In genomic region chr22:30198152-30198845, GRCh38 we compare ENCODE assay signal across 18 cellular contexts. TPM values are rescaled to one million over a fixed set of nuclear protein-coding genes. Genes with fewer than 3 reads are reported as not detected.
DNase-seq lines count a peak whose midpoint lies in the region; ATAC-seq and TF ChIP-seq lines count a peak whose summit lies in the region.
"Had no signal": no experiment of that assay in that cellular context is flagged by ENCODE, and none has a peak within 500 bp of the region (broad histone marks: within the 10 kb centered on the region; RNA-seq: fewer than 3 reads in every experiment).

No MANE protein-coding gene starts in this region.

- TF ChIP-seq CTCF in IMR-90 (conservative IDR thresholded peaks at IDR 0.05; ENCODE audit: low read depth, low read length) (no peak), natural killer cell (IDR thresholded peaks at IDR 0.05) (no peak), esophagus squamous epithelium (IDR thresholded peaks at IDR 0.05) (no peak)

- peak overlapping the region; percentile 88; the same call in 1 of the 2 replicates for H3K23ac ChIP-seq in IMR-90 (ENCODE audit: low read depth, low read length)

- H2BK5ac ChIP-seq in IMR-90 (ENCODE audit: low read depth, low read length, poor library complexity, severe bottlenecking) = peak overlapping the region; percentile 99

- peak overlapping the region; percentile 99 for H2BK120ac ChIP-seq in IMR-90 (ENCODE audit: low read depth, low read length)

- H3K9me3 ChIP-seq in IMR-90 (ENCODE audit: control insufficient read depth, insufficient read depth, low read length) (peaks cover 3% of the 10 kb centered on the region), esophagus squamous epithelium (no peaks in the 10 kb centered on the region)
- H3K9me3 ChIP-seq in CD4-positive, alpha-beta memory T cell (ENCODE audit: control insufficient read depth in 1 of 2, low read length in 2 of 2) = no peaks in the 10 kb centered on the region
- H3K9me3 ChIP-seq: psoas muscle, suprapubic skin had no signal

- peaks cover 25% of the 10 kb centered on the region for H3K36me3 Mint-ChIP-seq in activated naive CD8-positive, alpha-beta T cell treated with anti-CD3 and anti-CD28 coated beads, Interleukin-2, amount 10 ng/mL, durations not matched to agents 7 days and 5 days
- H3K36me3 Mint-ChIP-seq in natural killer cell = no peaks in the 10 kb centered on the region
- H3K36me3 Mint-ChIP-seq in CD4-positive, alpha-beta memory T cell = no peaks in the 10 kb centered on the region
- H3K36me3 Mint-ChIP-seq: CD8-positive, alpha-beta memory T cell; WTC11 had no signal

- peaks cover 52% of the 10 kb centered on the region for H3K4me1 Mint-ChIP-seq in activated naive CD8-positive, alpha-beta T cell treated with anti-CD3 and anti-CD28 coated beads, Interleukin-2, amount 10 ng/mL, durations not matched to agents 7 days and 5 days
- H3K4me1 Mint-ChIP-seq in natural killer cell = peaks cover 30 to 43% of the 10 kb centered on the region in 2 donors
- H3K4me1 Mint-ChIP-seq in CD4-positive, alpha-beta memory T cell = peaks cover 18 to 31% (median 26%) of the 10 kb centered on the region in 4 donors

- no peak overlapping the region for H2AFZ ChIP-seq in IMR-90 (replicated peaks; ENCODE audit: low read length, poor library complexity)

- H3K27ac ChIP-seq in IMR-90 (ENCODE audit: insufficient read depth, low read length) (peak overlapping the region; percentile 89), esophagus squamous epithelium (peak overlapping the region in 2 of 4 donors; percentile 82 to 90)
- H3K27ac ChIP-seq in CD4-positive, alpha-beta memory T cell (ENCODE audit: low read depth, low read length) = no peak overlapping the region
- H3K27ac ChIP-seq: KMS-11 had no signal

- H3K14ac ChIP-seq in IMR-90 (replicated peaks; ENCODE audit: low read depth, low read length) = peak overlapping the region; percentile 87

- H3K9ac ChIP-seq in IMR-90 (ENCODE audit: low read depth, low read length) = peak overlapping the region; percentile 13; the same call in 1 of the 2 replicates
- H3K9ac ChIP-seq: KMS-11 had no signal

- ATAC-seq in IMR-90 (ENCODE audit: low read depth) (no peak), natural killer cell (no peak)
- no peak for ATAC-seq in activated naive CD8-positive, alpha-beta T cell treated with anti-CD3 and anti-CD28 coated beads, Interleukin-2, amount 10 ng/mL, durations not matched to agents 7 days and 5 days (ENCODE audit: low read depth)
- no peak for ATAC-seq in activated CD4-positive, CD25-positive, alpha-beta regulatory T cell treated with anti-CD3 and anti-CD28 coated beads, Interleukin-2, amount 50 U/mL, for 24 hours
- ATAC-seq: activated T-cell treated with anti-CD3 and anti-CD28 coated beads, Interleukin-2, amount 50 U/mL, for 4 hours; GM12878; psoas muscle; WTC11 had no signal

- no peaks in the 10 kb centered on the region for H3K27me3 Mint-ChIP-seq in activated naive CD8-positive, alpha-beta T cell treated with anti-CD3 and anti-CD28 coated beads, Interleukin-2, amount 10 ng/mL, durations not matched to agents 7 days and 5 days
- no peaks in the 10 kb centered on the region for H3K27me3 Mint-ChIP-seq in natural killer cell (ENCODE audit: low read depth in 2 of 2)
- no peaks in the 10 kb centered on the region for H3K27me3 Mint-ChIP-seq in CD4-positive, alpha-beta memory T cell

- TF ChIP-seq POLR2A in IMR-90 (IDR thresholded peaks at IDR 0.05; ENCODE audit: low read depth, low read length) (peak; percentile 87), esophagus squamous epithelium (IDR thresholded peaks at IDR 0.05) (no peak)

- peaks cover 4% of the 10 kb centered on the region; the same call in 1 of the 2 replicates for H4K20me1 ChIP-seq in IMR-90 (ENCODE audit: insufficient read depth, low read length)

- peak overlapping the region; percentile 99 for H2AK5ac ChIP-seq in IMR-90 (ENCODE audit: low read depth, low read length)

- TF ChIP-seq RAD21 in IMR-90 (IDR thresholded peaks at IDR 0.05; ENCODE audit: low read length) = no peak

- 100% methylated on average over 1 of the region's 5 CpGs; no CpG with 5 or more reads in 1 of the 2 experiments for WGBS in IMR-90 (ENCODE audit: extremely low coverage in 2 of 2, insufficient read length in 1 of 2), 2 experiments
- 88 to 93% methylated on average over 5 of the region's 5 CpGs for WGBS in esophagus squamous epithelium, 2 donors

- peak overlapping the region; percentile 94 for H3K4ac ChIP-seq in IMR-90 (ENCODE audit: low read depth, low read length)

- H3K56ac ChIP-seq in IMR-90 (ENCODE audit: extremely low read depth, insufficient read depth, low read length) = 0 out of 2 replicates have a peak overlapping the region, but pooled peaks have one; percentile 50

- peaks cover 6% of the 10 kb centered on the region for H3K9me3 Mint-ChIP-seq in activated naive CD8-positive, alpha-beta T cell treated with anti-CD3 and anti-CD28 coated beads, Interleukin-2, amount 10 ng/mL, durations not matched to agents 7 days and 5 days
- H3K9me3 Mint-ChIP-seq in natural killer cell = no peaks in the 10 kb centered on the region
- H3K9me3 Mint-ChIP-seq in CD4-positive, alpha-beta memory T cell = no peaks in the 10 kb centered on the region
- H3K9me3 Mint-ChIP-seq: activated T-cell treated with anti-CD3 and anti-CD28 coated beads, Interleukin-2, amount 50 U/mL, for 4 hours; CD8-positive, alpha-beta memory T cell had no signal

- H3K27me3 ChIP-seq in IMR-90 (ENCODE audit: control insufficient read depth, insufficient read depth, low read length) = no peaks in the 10 kb centered on the region
- H3K27me3 ChIP-seq in CD4-positive, alpha-beta memory T cell (ENCODE audit: insufficient read depth, low read length) = no peaks in the 10 kb centered on the region
- H3K27me3 ChIP-seq in esophagus squamous epithelium = no peaks in the 10 kb centered on the region
- H3K27me3 ChIP-seq: suprapubic skin had no signal

- intact Hi-C loops in IMR-90 (cut with micrococcal nuclease) (loop anchor here (5.0 kb wide), 1 partner anchor 39 kb away; no protein-coding TSS in a partner anchor), natural killer cell (cut with micrococcal nuclease) (loop anchor here (5.0 kb wide), 2 partner anchors 39 to 239 kb away; no protein-coding TSS in a partner anchor), esophagus squamous epithelium (cut with DNase I) (no loop called here)
- intact Hi-C loops in CD4-positive, alpha-beta memory T cell (cut with micrococcal nuclease) = loop anchor here (5.0 kb wide), 1 partner anchor 49 kb away; the partner anchor contains the start of gene LIF

- H2AK9ac ChIP-seq in IMR-90 (replicated peaks; ENCODE audit: low read depth, low read length, poor library complexity) = no peak overlapping the region

- H4K91ac ChIP-seq in IMR-90 (ENCODE audit: insufficient read depth, low read depth, low read length) = peak overlapping the region; percentile 97

- peak overlapping the region; percentile 69 for H3K27ac Mint-ChIP-seq in activated naive CD8-positive, alpha-beta T cell treated with anti-CD3 and anti-CD28 coated beads, Interleukin-2, amount 10 ng/mL, durations not matched to agents 7 days and 5 days
- H3K27ac Mint-ChIP-seq in natural killer cell = peak overlapping the region; percentile 41 to 78
- H3K27ac Mint-ChIP-seq in CD4-positive, alpha-beta memory T cell = peak overlapping the region in 3 of 7 donors; percentile 5 to 33 (median 32)

- H3K4me3 Mint-ChIP-seq in activated naive CD8-positive, alpha-beta T cell treated with anti-CD3 and anti-CD28 coated beads, Interleukin-2, amount 10 ng/mL, durations not matched to agents 7 days and 5 days = peak overlapping the region; percentile 25
- H3K4me3 Mint-ChIP-seq in natural killer cell = no peak overlapping the region
- H3K4me3 Mint-ChIP-seq in CD4-positive, alpha-beta memory T cell = no peak overlapping the region
- H3K4me3 Mint-ChIP-seq: activated T-cell treated with anti-CD3 and anti-CD28 coated beads, Interleukin-2, amount 50 U/mL, for 4 hours; CD8-positive, alpha-beta memory T cell; WTC11 had no signal

- H4K8ac ChIP-seq in IMR-90 (ENCODE audit: low read depth in 2 of 2, low read length in 2 of 2) = peak overlapping the region; percentile 88 to 98

- H2BK20ac ChIP-seq in IMR-90 (ENCODE audit: low read depth, low read length) = peak overlapping the region; percentile 98

- in situ Hi-C loops in IMR-90 (cut with MboI; ENCODE audit: low sequenced_read_pairs) = no loop called here

- H3K18ac ChIP-seq in IMR-90 (ENCODE audit: low read depth, low read length) = peak overlapping the region; percentile 96

- peaks cover 31% of the 10 kb centered on the region for H3K4me1 ChIP-seq in IMR-90 (ENCODE audit: control insufficient read depth, insufficient read depth, low read length)
- H3K4me1 ChIP-seq in CD4-positive, alpha-beta memory T cell (ENCODE audit: insufficient read depth, low read length) = peaks cover 31% of the 10 kb centered on the region
- H3K4me1 ChIP-seq in esophagus squamous epithelium = peaks cover 26 to 66% (median 26%) of the 10 kb centered on the region in 3 donors
- H3K4me1 ChIP-seq: psoas muscle had no signal

- H3K36me3 ChIP-seq in IMR-90 (ENCODE audit: control insufficient read depth, insufficient read depth, low read length) (no peaks in the 10 kb centered on the region), esophagus squamous epithelium (no peaks in the 10 kb centered on the region)
- no peaks in the 10 kb centered on the region for H3K36me3 ChIP-seq in CD4-positive, alpha-beta memory T cell (ENCODE audit: insufficient read depth, low read length)
- H3K36me3 ChIP-seq: suprapubic skin had no signal

- peaks cover 28% of the 10 kb centered on the region for H3K9me1 ChIP-seq in IMR-90 (ENCODE audit: insufficient read depth, low read length)

- peak overlapping the region; percentile 89 for H4K5ac ChIP-seq in IMR-90 (ENCODE audit: low read depth, low read length)

- H3K4me3 ChIP-seq in IMR-90 (ENCODE audit: insufficient read depth, low read depth, low read length) = no peak overlapping the region
- H3K4me3 ChIP-seq in CD4-positive, alpha-beta memory T cell (ENCODE audit: low read length in 2 of 2) = no peak overlapping the region
- H3K4me3 ChIP-seq in esophagus squamous epithelium = no peak overlapping the region
- H3K4me3 ChIP-seq: GM12878, psoas muscle, suprapubic skin had no signal

- peak overlapping the region; percentile 99 for H2BK15ac ChIP-seq in IMR-90 (ENCODE audit: low read depth, low read length)

- CTCF ChIA-PET in IMR-90 (lab: Yijun Ruan, JAX) = interaction anchor here (1.2 kb wide), 1 partner anchor 16 kb away, joined by 3 read pairs; no protein-coding TSS in a partner anchor
- CTCF ChIA-PET in CD4-positive, alpha-beta memory T cell (lab: Charles Lee; ENCODE audit: partially characterized antibody) = interaction anchor here (0.7 to 1.2 kb wide), 2 partner anchors 20 to 90 kb away, joined by 3 to 4 read pairs; no protein-coding TSS in a partner anchor

- no peak overlapping the region for H3K4me2 ChIP-seq in IMR-90 (ENCODE audit: low read depth, low read length)

- BruUV-seq in IMR-90 (replicated peaks; lab: Mats Ljungman, UMichigan) = no TSS peak

- peaks cover 0 to under 1% of the 10 kb centered on the region in 2 experiments; a peak in 2 of 4 replicates for H3K79me1 ChIP-seq in IMR-90 (ENCODE audit: low read depth in 1 of 2, low read length in 2 of 2)

- DNase-seq in NOMO-1 treated with DMSO at 0.1 percent for 48 hours (lab: John Stamatoyannopoulos, UW; ENCODE audit: unreplicated experiment) = peak; percentile 30
- DNase-seq in NOMO-1 treated with dmso at 0.1 percent for 144 hours (lab: John Stamatoyannopoulos, UW; ENCODE audit: unreplicated experiment) = no peak
- peak; percentile 59 for DNase-seq in IMR-90
- no peak for DNase-seq in activated naive CD8-positive, alpha-beta T cell treated with anti-CD3 and anti-CD28 coated beads, Interleukin-2, amount 10 ng/mL, durations not matched to agents 7 days and 5 days
- DNase-seq in natural killer cell = peak; percentile 3
- DNase-seq in CD4-positive, alpha-beta memory T cell = no peak
- DNase-seq in esophagus squamous epithelium (lab: John Stamatoyannopoulos, UW) = no peak
- DNase-seq: activated T-cell treated with anti-CD3 and anti-CD28 coated beads, Interleukin-2, amount 50 U/mL, for 4 hours; CD8-positive, alpha-beta memory T cell; dermis blood vessel endothelial cell; NCI-H146; NCI-H510A; psoas muscle had no signal

- dilution Hi-C loops in IMR-90 (cut with HindIII; ENCODE audit: low sequenced_read_pairs, unreplicated experiment) = no loop called here

- POLR2A ChIA-PET in IMR-90 (lab: Charles Lee; ENCODE audit: unreplicated experiment) = interaction anchor here (0.7 kb wide), 1 partner anchor 8 kb away, joined by 3 read pairs; no protein-coding TSS in a partner anchor
- POLR2A ChIA-PET in activated naive CD8-positive, alpha-beta T cell treated with anti-CD3 and anti-CD28 coated beads, Interleukin-2, amount 10 ng/mL, durations not matched to agents 7 days and 5 days (lab: Charles Lee) = interaction anchor here (0.8 to 3.7 kb wide), 6 partner anchors 11 to 44 kb away, joined by 4 to 28 read pairs (median 6); no protein-coding TSS in a partner anchor
- POLR2A ChIA-PET in CD4-positive, alpha-beta memory T cell (lab: Charles Lee; ENCODE audit: partially characterized antibody) = interaction anchor here (0.7 kb wide), 1 partner anchor 42 kb away, joined by 3 read pairs; no protein-coding TSS in a partner anchor

RNA-seq across cellular contexts. Expression of gene LIF, which starts 48.3 kb away (rescaled TPM):
- 79.4 and 130 TPM in 2 replicates for total RNA-seq in IMR-90 (2012; rRNA removed)
- 203 and 214 TPM in 2 replicates for polyA plus RNA-seq in IMR-90 (2012; rRNA removed)
- 41.6 and 110 TPM in 2 replicates for polyA plus RNA-seq in IMR-90 (2012; cell fraction: cytosol; rRNA removed)
- 1,609 and 2,085 TPM in 2 replicates for polyA plus RNA-seq in IMR-90 (2012; cell fraction: nucleus; rRNA removed; ENCODE audit: low replicate concordance)
- 100 to 1,000 TPM; 508 to 564 TPM for total RNA-seq in activated naive CD8-positive, alpha-beta T cell treated with anti-CD3 and anti-CD28 coated beads, Interleukin-2, amount 10 ng/mL, durations not matched to agents 7 days and 5 days
- 1 to 10 TPM; 2.0 to 2.7 (median 2.6) TPM for total RNA-seq in natural killer cell
- under 1 TPM; 0.26 to 0.58 TPM for total RNA-seq in CD4-positive, alpha-beta memory T cell
- not detected for polyA plus RNA-seq in CD4-positive, alpha-beta memory T cell
- under 1 TPM; 0.08 to 0.76 (median 0.10) TPM for total RNA-seq in esophagus squamous epithelium
- polyA plus RNA-seq: CD8-positive, alpha-beta memory T cell had no signal

Comparison
In these comparisons a context has a peak if more than half of its experiments do, and no peak if none do; other contexts are left out.
1. DNase-seq: peak in NOMO-1 treated with DMSO at 0.1 percent for 48 hours (single experiment), IMR-90 (single experiment) and natural killer cell (single experiment); none in NOMO-1 treated with dmso at 0.1 percent for 144 hours (single experiment), activated naive CD8-positive, alpha-beta T cell treated with anti-CD3 and anti-CD28 coated beads, Interleukin-2, amount 10 ng/mL, durations not matched to agents 7 days and 5 days (single experiment), CD4-positive, alpha-beta memory T cell (0 of 5) and esophagus squamous epithelium (single experiment).
2. RNA of gene LIF, which starts 48.3 kb away (total RNA-seq): 508 to 564 TPM in activated naive CD8-positive, alpha-beta T cell treated with anti-CD3 and anti-CD28 coated beads, Interleukin-2, amount 10 ng/mL, durations not matched to agents 7 days and 5 days and 79.4 to 130 TPM in IMR-90; 2.0 to 2.7 TPM in natural killer cell, 0.26 to 0.58 TPM in CD4-positive, alpha-beta memory T cell and 0.08 to 0.76 TPM in esophagus squamous epithelium; every median in the first group is over 10 times any median in the second.